ENCODE assay signal across 6 cellular contexts in the genomic region with DNA sequence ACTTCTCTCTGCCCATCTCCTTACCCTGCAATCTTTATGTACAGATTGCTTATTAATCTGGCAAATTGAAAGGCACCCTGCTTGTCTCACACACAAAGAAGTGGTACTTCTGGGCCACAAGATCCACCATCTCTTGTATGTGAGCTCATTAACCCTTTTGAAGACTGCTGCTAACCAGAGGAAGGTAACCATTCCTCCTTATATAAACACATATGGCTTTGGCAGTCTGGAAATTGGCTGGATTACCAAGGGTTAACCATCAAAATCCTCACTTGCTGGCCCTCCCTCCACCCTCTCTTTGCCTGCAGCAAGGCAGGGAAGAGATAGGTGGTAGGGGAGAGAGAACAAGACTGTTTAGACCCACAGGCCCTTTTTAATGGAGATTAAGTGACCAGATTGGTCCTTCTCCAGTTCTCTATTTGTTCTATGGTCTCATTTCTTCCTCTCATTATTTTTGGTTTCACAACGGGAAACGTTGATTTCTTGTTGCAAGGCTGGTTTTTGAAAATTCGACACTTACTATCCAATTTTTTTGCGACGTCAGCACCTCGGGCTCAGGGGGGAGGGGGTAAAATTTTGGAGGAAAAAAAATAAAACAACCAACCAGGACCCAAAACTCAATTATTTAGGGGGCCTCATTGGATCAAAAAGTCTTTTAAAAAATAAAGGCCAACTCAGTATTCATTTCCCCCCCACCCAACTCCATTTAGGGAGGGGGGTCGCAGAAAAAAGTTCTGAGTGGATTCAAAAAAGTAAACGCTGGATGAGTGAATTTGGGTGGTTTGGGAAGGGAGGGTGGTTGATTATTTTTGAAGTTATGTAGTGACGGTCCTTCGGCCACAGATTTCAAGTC. TPM values are rescaled to one million over a fixed set of nuclear protein-coding genes. Genes with fewer than 3 reads are reported as not detected.
A peak's percentile ranks its signal among the peaks of the same experiment; 100 is the strongest.
DNase-seq lines count a peak whose midpoint lies in the region; ATAC-seq, FAIRE-seq and TF ChIP-seq lines count a peak whose summit lies in the region.

No MANE protein-coding gene starts in this region.

- peak overlapping the region; percentile 99 for H3K4me3 ChIP-seq in HAP-1
- H3K4me3 ChIP-seq in ectodermal cell (ENCODE audit: insufficient read depth, low read depth, low read length) = peak overlapping the region; percentile 85
- H3K4me3 ChIP-seq in pancreas = peak overlapping the region; percentile 76 to 93 (median 84)

- H3K27ac ChIP-seq in ectodermal cell (ENCODE audit: insufficient read depth, low read depth, low read length, poor library complexity, severe bottlenecking) (peak overlapping the region; percentile 99), pancreas (peak overlapping the region; percentile 92 to 98 (median 98))

- peaks cover 32% of the 10 kb centered on the region for H3K4me1 ChIP-seq in HAP-1
- H3K4me1 ChIP-seq in ectodermal cell (ENCODE audit: control insufficient read depth, insufficient read depth, low read length) = peaks cover 18% of the 10 kb centered on the region
- H3K4me1 ChIP-seq in pancreas = peaks cover 23 to 44% (median 29%) of the 10 kb centered on the region in 3 donors

- TF ChIP-seq CTCF in pancreas (IDR thresholded peaks at IDR 0.05) = no peak

- DNase-seq in HAP-1 (ENCODE audit: low spot score in 2 of 2) (peak; percentile 42 to 58), OCI-M1 (lab: John Stamatoyannopoulos, UW) (peak; percentile 81), pancreas (no peak), HK-2 (ENCODE audit: unreplicated experiment) (no peak)

- ATAC-seq in pancreas (peak in 3 of 4 donors; percentile 0 to 3 (median 2)), GM21528 (IDR thresholded peaks at IDR 0.05; ENCODE audit: low FRiP score, unreplicated experiment) (no peak)

- intact Hi-C loops in pancreas (cut with DNase I) = no loop called here

- H3K27me3 ChIP-seq in HAP-1 (ENCODE audit: low read depth) = no peaks in the 10 kb centered on the region
- no peaks in the 10 kb centered on the region for H3K27me3 ChIP-seq in ectodermal cell (ENCODE audit: control insufficient read depth, insufficient read depth, low read length, poor library complexity, severe bottlenecking)
- H3K27me3 ChIP-seq in pancreas = no peaks in the 10 kb centered on the region

- WGBS in ectodermal cell, 2 experiments = 0 to 2% methylated on average over 7 to 8 of the region's 10 CpGs
- 0% methylated on average over 10 of the region's 10 CpGs for WGBS in pancreas, 2 donors

- FAIRE-seq in pancreas (lab: Jason Lieb, UNC) = no peak

- H3K36me3 ChIP-seq in HAP-1 (replicated peaks) (peaks cover 65% of the 10 kb centered on the region), ectodermal cell (ENCODE audit: control insufficient read depth, insufficient read depth, low read length) (peaks cover 6% of the 10 kb centered on the region), pancreas (peaks cover 0 to 21% (median 6%) of the 10 kb centered on the region in 3 donors)

- H3K9me3 ChIP-seq in HAP-1 = no peaks in the 10 kb centered on the region
- H3K9me3 ChIP-seq in ectodermal cell (ENCODE audit: control insufficient read depth, low read length) = no peaks in the 10 kb centered on the region
- no peaks in the 10 kb centered on the region for H3K9me3 ChIP-seq in pancreas

- in situ Hi-C loops in HAP-1 (cut with MboI; ENCODE audit: low sequenced_read_pairs) = loop anchor here (5.0 kb wide), 1 partner anchor 106 kb away; a partner anchor contains a TSS

RNA-seq across cellular contexts. Expression of a gene that starts 0.9 kb away (rescaled TPM):
- polyA plus RNA-seq in ectodermal cell (2013, experiment 1 of 4) = 68.8 TPM
- polyA plus RNA-seq in ectodermal cell (2013, experiment 2 of 4) = 79.1 TPM
- 35.4 TPM for polyA plus RNA-seq in ectodermal cell (2013, experiment 3 of 4)
- 48.7 TPM for polyA plus RNA-seq in ectodermal cell (2013, experiment 4 of 4)
- 10 to 100 TPM; 34.8 to 57.9 (median 43.0) TPM for total RNA-seq in pancreas
- 10 to 100 TPM; 25.1 to 34.3 TPM for polyA plus RNA-seq in pancreas

RNA-seq across cellular contexts. Expression of a gene that starts 1.5 kb away (rescaled TPM):
- polyA plus RNA-seq in ectodermal cell (2013, experiment 1 of 4) = 50.3 TPM
- 59.6 TPM for polyA plus RNA-seq in ectodermal cell (2013, experiment 2 of 4)
- 45.0 TPM for polyA plus RNA-seq in ectodermal cell (2013, experiment 3 of 4)
- polyA plus RNA-seq in ectodermal cell (2013, experiment 4 of 4) = 55.2 TPM
- 10 to 100 TPM; 24.5 to 39.5 (median 29.1) TPM for total RNA-seq in pancreas
- 10 to 100 TPM; 22.9 to 41.1 TPM for polyA plus RNA-seq in pancreas

RNA-seq across cellular contexts. Expression of a gene that starts 10.5 kb away (rescaled TPM):
- polyA plus RNA-seq in ectodermal cell (2013, experiment 1 of 4) = 83.3 TPM
- polyA plus RNA-seq in ectodermal cell (2013, experiment 2 of 4) = 77.4 TPM
- 63.2 TPM for polyA plus RNA-seq in ectodermal cell (2013, experiment 3 of 4)
- polyA plus RNA-seq in ectodermal cell (2013, experiment 4 of 4) = 72.8 TPM
- 1 to 10 TPM; 2.1 to 6.8 (median 2.9) TPM for total RNA-seq in pancreas
- 1 to 10 TPM; 6.8 to 9.1 TPM for polyA plus RNA-seq in pancreas

RNA-seq across cellular contexts. Expression of a gene that starts 30.7 kb away (rescaled TPM):
- 17.3 TPM for polyA plus RNA-seq in ectodermal cell (2013, experiment 1 of 4)
- 17.0 TPM for polyA plus RNA-seq in ectodermal cell (2013, experiment 2 of 4)
- 13.2 TPM for polyA plus RNA-seq in ectodermal cell (2013, experiment 3 of 4)
- polyA plus RNA-seq in ectodermal cell (2013, experiment 4 of 4) = 15.6 TPM
- total RNA-seq in pancreas = 10 to 100 TPM in 3 of 6 donors, 1 to 10 TPM in 3; 7.9 to 12.9 (median 9.9) TPM
- polyA plus RNA-seq in pancreas = 10 to 100 TPM; 33.9 to 57.1 TPM

RNA-seq across cellular contexts. Expression of a gene that starts 44.9 kb away (rescaled TPM):
- polyA plus RNA-seq in ectodermal cell (2013, experiment 1 of 4) = 123 TPM
- 126 TPM for polyA plus RNA-seq in ectodermal cell (2013, experiment 2 of 4)
- polyA plus RNA-seq in ectodermal cell (2013, experiment 3 of 4) = 74.0 TPM
- polyA plus RNA-seq in ectodermal cell (2013, experiment 4 of 4) = 82.8 TPM
- total RNA-seq in pancreas = 10 to 100 TPM; 17.4 to 30.7 (median 24.9) TPM
- 10 to 100 TPM; 21.6 to 24.9 TPM for polyA plus RNA-seq in pancreas

Comparison
In these comparisons a context has a peak if more than half of its experiments do, and no peak if none do; other contexts are left out.
1. DNase-seq: peak in HAP-1 (2 of 2) and OCI-M1 (single experiment); none in pancreas (0 of 6) and HK-2 (single experiment).
2. Peak in every context shown above with its lines, with median percentiles within 50 percentile points of each other: H3K4me3 ChIP-seq.